ENCODE assay signal across 9 cellular contexts in the genomic region with DNA sequence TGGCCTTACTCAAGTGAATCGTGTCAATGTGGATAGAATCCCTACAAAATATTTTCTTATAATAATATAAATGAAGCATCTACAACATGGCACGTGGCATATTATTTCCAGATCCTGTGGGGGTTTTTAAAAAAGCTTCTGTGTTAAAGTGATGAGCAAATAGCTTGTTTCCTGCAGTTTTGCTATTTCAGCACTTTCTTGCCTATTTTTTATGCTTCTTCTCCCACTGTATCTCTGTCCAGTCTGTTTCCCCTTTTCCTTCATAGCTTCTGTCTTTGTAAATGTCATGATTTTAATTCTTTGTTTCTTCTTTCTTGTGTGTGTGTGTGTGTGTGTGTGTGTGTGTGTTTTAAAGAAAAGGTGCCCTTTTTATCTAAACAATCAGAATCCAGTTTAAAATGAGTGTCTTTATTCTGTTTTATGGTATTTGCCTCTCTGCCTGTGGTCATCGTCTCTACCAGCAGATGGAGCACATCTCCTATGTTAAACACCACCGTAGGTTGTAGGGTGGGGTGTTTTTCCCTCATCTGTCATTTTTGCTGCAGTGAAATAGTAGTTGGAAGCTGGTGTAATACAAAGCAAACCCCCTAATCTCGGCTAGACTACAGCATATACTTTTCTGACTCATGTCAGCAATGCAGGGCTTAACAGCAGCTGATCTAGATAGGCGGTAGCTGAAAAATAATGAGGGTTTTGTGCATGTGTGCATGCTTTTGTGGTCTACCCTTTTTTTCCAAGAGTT. TPM values are rescaled to one million over a fixed set of nuclear protein-coding genes. Genes with fewer than 3 reads are reported as not detected.
DNase-seq lines count a peak whose midpoint lies in the region; ATAC-seq, FAIRE-seq and TF ChIP-seq lines count a peak whose summit lies in the region.
"Had no signal": no experiment of that assay in that cellular context is flagged by ENCODE, and none has a peak within 500 bp of the region (broad histone marks: within the 10 kb centered on the region; RNA-seq: fewer than 3 reads in every experiment).

No MANE protein-coding gene starts in this region.

- no peaks in the 10 kb centered on the region for H3K27me3 ChIP-seq in right lobe of liver

- H3K27me3 Mint-ChIP-seq in HFFc6 (ENCODE audit: insufficient read depth): peaks cover 3% of the 10 kb centered on the region; the same call in 1 of the 2 replicates
- peaks cover 7% of the 10 kb centered on the region for H3K27me3 Mint-ChIP-seq in activated T-helper 2 cell treated with anti-CD3 and anti-CD28 coated beads, Interferon-gamma antibody, Interleukin-2, Interleukin-4, amounts not matched to agents 10 μg/mL and 5 μg/mL and 100 μg/mL, durations not matched to agents 14 hours and 24 hours and 36 hours (ENCODE audit: low read depth)

- no peak overlapping the region for H3K27ac ChIP-seq in right lobe of liver

- H3K4me3 Mint-ChIP-seq in HFFc6: no peak overlapping the region
- no peak overlapping the region for H3K4me3 Mint-ChIP-seq in activated T-helper 2 cell treated with anti-CD3 and anti-CD28 coated beads, Interferon-gamma antibody, Interleukin-2, Interleukin-4, amounts not matched to agents 10 μg/mL and 5 μg/mL and 100 μg/mL, durations not matched to agents 14 hours and 24 hours and 36 hours (ENCODE audit: low read depth)

- H3K36me3 ChIP-seq in right lobe of liver: no peaks in the 10 kb centered on the region

- peak; percentile 95 for FAIRE-seq in G401.6 (lab: Jason Lieb, UNC)

- TF ChIP-seq POLR2A in right lobe of liver (IDR thresholded peaks at IDR 0.05): no peak

- H3K9me3 Mint-ChIP-seq in HFFc6: no peaks in the 10 kb centered on the region
- no peaks in the 10 kb centered on the region for H3K9me3 Mint-ChIP-seq in activated T-helper 2 cell treated with anti-CD3 and anti-CD28 coated beads, Interferon-gamma antibody, Interleukin-2, Interleukin-4, amounts not matched to agents 10 μg/mL and 5 μg/mL and 100 μg/mL, durations not matched to agents 14 hours and 24 hours and 36 hours

- in situ Hi-C loops in ACHN (cut with HindIII; ENCODE audit: low pct_ligation_motif_present, low pct_unique_long_range_greater_than_20kb, low sequenced_read_pairs): no loop called here

- H3K27ac Mint-ChIP-seq in HFFc6: no peak overlapping the region
- H3K27ac Mint-ChIP-seq in activated T-helper 2 cell treated with anti-CD3 and anti-CD28 coated beads, Interferon-gamma antibody, Interleukin-2, Interleukin-4, amounts not matched to agents 10 μg/mL and 5 μg/mL and 100 μg/mL, durations not matched to agents 14 hours and 24 hours and 36 hours: no peak overlapping the region

- 17% methylated on average over 6 of the region's 6 CpGs for WGBS in right lobe of liver (ENCODE audit: insufficient coverage, low coverage, low lambda C conversion rate, missing lambda C conversion rate)

- peaks cover 14% of the 10 kb centered on the region for H3K4me1 Mint-ChIP-seq in HFFc6 (ENCODE audit: low read depth)
- H3K4me1 Mint-ChIP-seq in activated T-helper 2 cell treated with anti-CD3 and anti-CD28 coated beads, Interferon-gamma antibody, Interleukin-2, Interleukin-4, amounts not matched to agents 10 μg/mL and 5 μg/mL and 100 μg/mL, durations not matched to agents 14 hours and 24 hours and 36 hours (ENCODE audit: low read depth): peaks cover 5% of the 10 kb centered on the region

- no peak overlapping the region for H3K4me3 ChIP-seq in cardiac fibroblast (replicated peaks in 1 of 2; ENCODE audit: low read depth in 2 of 2, low read length in 2 of 2)
- H3K4me3 ChIP-seq in right lobe of liver: no peak overlapping the region

- intact Hi-C loops in right lobe of liver (cut with DNase I): no loop called here
- intact Hi-C loops in activated T-helper 2 cell treated with anti-CD3 and anti-CD28 coated beads, Interferon-gamma antibody, Interleukin-2, Interleukin-4, amounts not matched to agents 10 μg/mL and 5 μg/mL and 100 μg/mL, durations not matched to agents 14 hours and 24 hours and 36 hours (cut with micrococcal nuclease): loop anchor here (2.0 to 10.0 kb wide), 3 partner anchors 64 to 386 kb away; no protein-coding TSS in a partner anchor

- H3K4me1 ChIP-seq in right lobe of liver: no peaks in the 10 kb centered on the region

- ATAC-seq in right lobe of liver (peak; percentile 56 to 76 (median 72)), HG03135 (IDR thresholded peaks at IDR 0.05; ENCODE audit: unreplicated experiment) (no peak)

- TF ChIP-seq CTCF in HFFc6 (IDR thresholded peaks at IDR 0.05): peak; percentile 73
- TF ChIP-seq CTCF in cardiac fibroblast (IDR thresholded peaks at IDR 0.05; ENCODE audit: low read depth, low read length): peak; percentile 52
- peak; percentile 47 to 63 (median 53) for TF ChIP-seq CTCF in right lobe of liver (IDR thresholded peaks at IDR 0.05)

- H3K9me3 ChIP-seq in right lobe of liver: no peaks in the 10 kb centered on the region

- no peaks in the 10 kb centered on the region for H3K36me3 Mint-ChIP-seq in HFFc6 (ENCODE audit: low read depth)
- no peaks in the 10 kb centered on the region for H3K36me3 Mint-ChIP-seq in activated T-helper 2 cell treated with anti-CD3 and anti-CD28 coated beads, Interferon-gamma antibody, Interleukin-2, Interleukin-4, amounts not matched to agents 10 μg/mL and 5 μg/mL and 100 μg/mL, durations not matched to agents 14 hours and 24 hours and 36 hours (ENCODE audit: low read depth)

- DNase-seq in ACHN (peak; percentile 6), HFFc6 (peak; percentile 6), NCI-H460 (ENCODE audit: extremely low read depth, low read depth) (peak; percentile 16), cardiac fibroblast (ENCODE audit: low read depth in 2 of 2) (peak; percentile 61 to 65), right lobe of liver (no peak)
- DNase-seq in activated T-helper 2 cell treated with anti-CD3 and anti-CD28 coated beads, Interferon-gamma antibody, Interleukin-2, Interleukin-4, amounts not matched to agents 10 μg/mL and 5 μg/mL and 100 μg/mL, durations not matched to agents 14 hours and 24 hours and 36 hours (ENCODE audit: low spot score): no peak

RNA-seq across cellular contexts. Expression of gene FTHL17, which starts 33.1 kb away (rescaled TPM):
- total RNA-seq in HFFc6 (2021; fragmentation: NEBNext Ultra II Directional; extraction: Animal tissue kit (Norgen Biotek cat#: 25700)): not detected
- not detected in 2 replicates for total RNA-seq in NCI-H460 (2014; rRNA removed; shearing (Covaris generic))
- polyA plus RNA-seq in NCI-H460 (2014; cell fraction: nucleus; rRNA removed): not detected in 2 replicates
- not detected for total RNA-seq in right lobe of liver
- not detected in 2 replicates for total RNA-seq in activated T-helper 2 cell treated with anti-CD3 and anti-CD28 coated beads, Interferon-gamma antibody, Interleukin-2, Interleukin-4, amounts not matched to agents 10 μg/mL and 5 μg/mL and 100 μg/mL, durations not matched to agents 14 hours and 24 hours and 36 hours
- total RNA-seq: lower leg skin had no signal

Comparison
In these comparisons a context has a peak if more than half of its experiments do, and no peak if none do; other contexts are left out.
1. DNase-seq: peak in ACHN (single experiment), HFFc6 (single experiment), NCI-H460 (single experiment) and cardiac fibroblast (2 of 2); none in right lobe of liver (0 of 3) and activated T-helper 2 cell treated with anti-CD3 and anti-CD28 coated beads, Interferon-gamma antibody, Interleukin-2, Interleukin-4, amounts not matched to agents 10 μg/mL and 5 μg/mL and 100 μg/mL, durations not matched to agents 14 hours and 24 hours and 36 hours (single experiment).
2. Peak in every context shown above with its lines, with median percentiles within 50 percentile points of each other: CTCF ChIP-seq.